In the genomic region with DNA sequence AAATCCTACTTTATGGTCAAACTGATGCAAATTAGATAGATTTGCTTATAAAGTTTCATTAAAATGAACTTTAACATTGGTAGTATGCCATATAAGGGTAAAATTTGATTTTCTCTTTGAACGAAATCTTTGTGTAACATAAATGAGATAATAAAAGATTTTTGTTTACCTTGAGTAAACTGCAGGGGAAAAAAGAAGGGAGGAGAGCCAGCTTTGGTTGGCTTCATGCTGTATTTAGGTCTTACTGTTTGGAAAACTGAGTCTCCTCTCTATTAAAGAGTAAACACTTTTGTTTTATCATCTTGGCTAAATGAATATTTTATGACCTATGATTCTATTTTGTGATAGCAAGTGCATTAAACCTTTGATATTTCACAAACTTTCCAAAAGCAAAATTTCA, we compare ENCODE assay signal across 28 cellular contexts.
"Had no signal": no experiment of that assay in that cellular context is flagged by ENCODE, and none has a peak within 500 bp of the region (broad histone marks: within the 10 kb centered on the region; RNA-seq: fewer than 3 reads in every experiment).

No MANE protein-coding gene starts in this region.

- H2AFZ ChIP-seq: neural progenitor cell, parathyroid adenoma had no signal

- H3K27me3 ChIP-seq: neural progenitor cell, ovary, spleen, suprapubic skin, testis, tibial artery, transverse colon, upper lobe of right lung, uterus had no signal

- DNase-seq: natural killer cell; occipital lobe; ovary; posterior cingulate gyrus; psoas muscle; right cardiac atrium; spleen; stimulated activated CD4-positive, alpha-beta T cell treated with anti-CD3 and anti-CD28 coated beads, Interleukin-12 subunit alpha, Interleukin-12 subunit beta, amount 100 ng/mL, for 4 hours; stimulated activated CD4-positive, alpha-beta T cell treated with anti-CD3 and anti-CD28 coated beads, Interleukin-1b, Interleukin-23, amount 100 ng/mL, for 48 hours; stimulated activated CD4-positive, alpha-beta T cell treated with anti-CD3 and anti-CD28 coated beads, Interleukin-4, amount 100 ng/mL, for 1 hour; stimulated activated CD4-positive, alpha-beta T cell treated with anti-CD3 and anti-CD28 coated beads, Interleukin-4, amount 100 ng/mL, for 4 hours; stimulated activated CD8-positive, alpha-beta memory T cell treated with anti-CD3 and anti-CD28 coated beads, Interleukin-4, amount 100 ng/mL, for 48 hours; stimulated activated naive CD4-positive, alpha-beta T cell; stimulated activated naive CD8-positive, alpha-beta T cell treated with anti-CD3 and anti-CD28 coated beads, Interleukin-15, amount 100 ng/mL, for 72 hours; stimulated activated naive CD8-positive, alpha-beta T cell treated with anti-CD3 and anti-CD28 coated beads, Interleukin-15, Interleukin-2, amounts not matched to agents 100 U/mL and 50 U/mL, for 24 hours; substantia nigra; testis; tibial artery; transverse colon; upper lobe of right lung; uterus had no signal

- H3K27ac ChIP-seq: neural progenitor cell, ovary, parathyroid adenoma, psoas muscle, skin epidermis, spleen, suprapubic skin, testis, tibial artery, transverse colon, upper lobe of right lung, uterus had no signal

- H3K4me1 ChIP-seq: neural progenitor cell, parathyroid adenoma, psoas muscle, spleen, suprapubic skin, testis, tibial artery, transverse colon, upper lobe of right lung, uterus had no signal

- H3K4me3 ChIP-seq: neural progenitor cell, ovary, psoas muscle, skin epidermis, smooth muscle cell, spleen, suprapubic skin, testis, tibial artery, transverse colon, upper lobe of right lung, uterus had no signal

- ATAC-seq: natural killer cell; psoas muscle; right cardiac atrium; sciatic nerve; stimulated activated memory B cell treated with anti-CD40 and anti-IgM and Interleukin-4, amounts not matched to agents 10 μg/mL and 1 μg/mL and 100 μg/mL, for 72 hours; stimulated activated naive CD8-positive, alpha-beta T cell treated with anti-CD3 and anti-CD28 coated beads, Interleukin-15, amount 100 ng/mL, for 72 hours; stimulated activated naive CD8-positive, alpha-beta T cell treated with anti-CD3 and anti-CD28 coated beads, Interleukin-15, Interleukin-2, amounts not matched to agents 100 U/mL and 50 U/mL, for 24 hours; upper lobe of right lung had no signal

- H3K4me2 ChIP-seq: neural progenitor cell, smooth muscle cell had no signal

- H3K36me3 ChIP-seq: neural progenitor cell, ovary, spleen, suprapubic skin, tibial artery, transverse colon, upper lobe of right lung, uterus had no signal

- H3K9me3 ChIP-seq: ovary, psoas muscle, suprapubic skin, testis, tibial artery, transverse colon, upper lobe of right lung, uterus had no signal

- H3K9ac ChIP-seq: neural progenitor cell, parathyroid adenoma had no signal

- H3K79me2 ChIP-seq: parathyroid adenoma had no signal
